Comparison of ENCODE assay signal across 15 cellular contexts in the genomic region with DNA sequence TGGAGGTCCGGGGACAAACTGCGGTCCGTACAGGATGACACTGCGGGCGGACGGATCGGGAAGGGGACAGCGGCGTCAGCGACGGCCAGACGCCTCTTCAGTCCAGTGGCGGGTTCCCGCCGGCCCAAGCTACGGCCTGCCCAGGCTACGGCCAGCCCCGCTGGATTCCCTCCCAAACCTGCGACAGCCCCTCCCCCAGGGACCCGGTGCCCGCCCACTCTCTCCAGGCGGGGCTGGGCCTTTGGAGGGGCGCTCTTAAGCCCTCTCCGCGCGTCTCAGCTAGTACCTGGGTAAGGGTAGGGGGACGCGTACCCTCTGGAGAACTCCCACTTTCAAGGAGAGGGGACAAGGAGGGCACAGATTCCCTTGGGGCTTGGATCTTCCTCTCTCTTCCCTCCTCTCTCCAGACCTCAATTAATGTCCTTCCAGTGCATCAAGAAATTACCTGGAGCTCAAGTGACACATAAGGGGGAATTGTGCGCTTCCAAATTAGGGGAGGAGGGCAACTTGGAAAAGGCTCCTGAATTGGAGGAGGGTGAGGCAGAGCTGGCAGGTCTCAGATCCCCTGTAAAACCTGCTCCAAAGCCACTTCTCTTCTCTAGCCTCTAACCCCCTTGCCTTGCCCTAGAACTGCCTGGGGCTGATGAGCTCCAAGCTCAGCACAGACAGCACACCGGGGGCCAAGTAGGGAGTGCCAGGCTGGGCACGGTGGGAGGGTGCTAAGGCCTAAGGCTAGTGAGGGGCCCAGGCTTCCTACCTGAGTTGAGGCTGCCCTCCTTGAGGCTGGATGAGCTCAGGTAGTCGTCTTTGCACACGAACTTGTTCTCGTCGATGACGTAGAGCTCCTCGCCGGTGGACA. TPM values are rescaled to one million over a fixed set of nuclear protein-coding genes. Genes with fewer than 3 reads are reported as not detected.
DNase-seq lines count a peak whose midpoint lies in the region; ATAC-seq and TF ChIP-seq lines count a peak whose summit lies in the region.
"Had no signal": no experiment of that assay in that cellular context is flagged by ENCODE, and none has a peak within 500 bp of the region (broad histone marks: within the 10 kb centered on the region; RNA-seq: fewer than 3 reads in every experiment).

No MANE protein-coding gene starts in this region.

- H3K27me3 ChIP-seq in Caco-2 (replicated peaks; ENCODE audit: control insufficient read depth, insufficient read depth, low read length): peaks cover 5% of the 10 kb centered on the region

- CTCF ChIA-PET in Caco-2 (lab: Charles Lee): interaction anchor here (0.7 kb wide), 1 partner anchor 512 kb away, joined by 3 read pairs; no protein-coding TSS in a partner anchor

- no peaks in the 10 kb centered on the region for H3K36me3 ChIP-seq in Caco-2 (ENCODE audit: control insufficient read depth, insufficient read depth, low read length)
- H3K36me3 ChIP-seq: gastrocnemius medialis, spleen had no signal

- intact Hi-C loops in Caco-2 (cut with micrococcal nuclease; ENCODE audit: unreplicated experiment): loop anchor here (10.0 kb wide), 1 partner anchor 126 kb away; no protein-coding TSS in a partner anchor

- peak overlapping the region; percentile 55 for H3K4me3 ChIP-seq in Caco-2 (ENCODE audit: low read depth, low read length)

- H3K27me3 Mint-ChIP-seq in Caco-2 (ENCODE audit: insufficient read depth, unreplicated experiment): peaks cover 34% of the 10 kb centered on the region
- peaks cover 52 to 90% (median 71%) of the 10 kb centered on the region in 3 donors for H3K27me3 Mint-ChIP-seq in naive B cell

- POLR2A ChIA-PET in Caco-2 (lab: Charles Lee): no interaction called here

- H3K4me1 Mint-ChIP-seq in Caco-2 (ENCODE audit: low read depth, unreplicated experiment) (peaks cover 7% of the 10 kb centered on the region), naive B cell (peaks cover 29 to 39% (median 32%) of the 10 kb centered on the region in 3 donors)

- H3K9me3 Mint-ChIP-seq in Caco-2 (ENCODE audit: unreplicated experiment): no peaks in the 10 kb centered on the region
- H3K9me3 Mint-ChIP-seq in naive B cell: peaks cover 0 to 6% (median 3%) of the 10 kb centered on the region in 7 donors
- H3K9me3 Mint-ChIP-seq: activated T-cell treated with anti-CD3 and anti-CD28 coated beads, Interleukin-2, amount 50 U/mL, for 24 hours had no signal

- in situ Hi-C loops in GM13976 (cut with MboI; ENCODE audit: low sequenced_read_pairs, unreplicated experiment): loop anchor here (25.0 kb wide), 2 partner anchors 444 to 944 kb away; partner anchors contain the start of gene TBX5

- DNase-seq in Caco-2 (no peak), GM13976 (ENCODE audit: low spot score) (peak; percentile 25), ecto neural progenitor cell (ENCODE audit: low spot score) (peak; percentile 84), naive B cell (no peak), COLO668 (lab: John Stamatoyannopoulos, UW; ENCODE audit: unreplicated experiment) (no peak), NCI-H2227 (lab: John Stamatoyannopoulos, UW; ENCODE audit: unreplicated experiment) (no peak), amygdala (lab: John Stamatoyannopoulos, UW) (no peak)
- DNase-seq: activated T-cell treated with anti-CD3 and anti-CD28 coated beads, Interleukin-2, amount 50 U/mL, for 24 hours; cerebellar nuclear complex; gastrocnemius medialis; GDM1; NCI-H69; posterior cingulate gyrus; spleen had no signal

- no TSS peak for BruUV-seq in Caco-2 (replicated peaks; lab: Mats Ljungman, UMichigan)

- no peak for ATAC-seq in naive B cell (ENCODE audit: low read depth in 2 of 2)
- ATAC-seq: gastrocnemius medialis had no signal

- H3K27ac Mint-ChIP-seq in Caco-2 (ENCODE audit: unreplicated experiment): no peak overlapping the region
- peak overlapping the region in 2 of 6 donors; percentile 80 to 83 for H3K27ac Mint-ChIP-seq in naive B cell
- H3K27ac Mint-ChIP-seq: activated T-cell treated with anti-CD3 and anti-CD28 coated beads, Interleukin-2, amount 50 U/mL, for 24 hours had no signal

- no peaks in the 10 kb centered on the region for H3K9me3 ChIP-seq in Caco-2
- H3K9me3 ChIP-seq: gastrocnemius medialis, spleen had no signal

- TF ChIP-seq CTCF in Caco-2 (IDR thresholded peaks at IDR 0.05; ENCODE audit: insufficient read depth in 1 of 2, low read depth in 1 of 2, low read length in 1 of 2, severe bottlenecking in 1 of 2, unreplicated experiment in 1 of 2): no peak
- no peak for TF ChIP-seq CTCF in GM13976 (IDR thresholded peaks at IDR 0.05; ENCODE audit: borderline replicate concordance, control extremely low read depth, extremely low read depth, insufficient read depth, missing control alignments)

- H3K4me1 ChIP-seq in Caco-2: peaks cover 11% of the 10 kb centered on the region; the same call in 1 of the 2 replicates

- H3K4me3 Mint-ChIP-seq in Caco-2 (ENCODE audit: unreplicated experiment) (peak overlapping the region; percentile 80), naive B cell (peak overlapping the region in 6 of 8 donors; percentile 7 to 82 (median 53))

- H3K36me3 Mint-ChIP-seq in Caco-2 (ENCODE audit: insufficient read depth, unreplicated experiment) (no peaks in the 10 kb centered on the region), naive B cell (peaks cover 7 to 8% of the 10 kb centered on the region in 2 donors)

RNA-seq across cellular contexts. Expression of gene LHX5, which starts 3.1 kb away (rescaled TPM):
- total RNA-seq in Caco-2 (2022): 0.25 and 0.30 TPM in 2 replicates
- not detected for polyA plus RNA-seq in naive B cell (ENCODE audit: low read depth in 6 of 6)
- total RNA-seq: gastrocnemius medialis, mononuclear cell, spleen had no signal
- polyA plus RNA-seq: spleen had no signal

RNA-seq across cellular contexts. Expression of gene SDSL, which starts 46.4 kb away (rescaled TPM):
- total RNA-seq in Caco-2 (2022): 4.0 and 4.5 TPM in 2 replicates
- polyA plus RNA-seq in naive B cell (ENCODE audit: low read depth in 6 of 6): under 1 TPM in 2 of 6 donors, not detected in 4; 0.27 to 0.68 TPM

Comparison
In these comparisons a context has a peak if more than half of its experiments do, and no peak if none do; other contexts are left out.
1. DNase-seq: peak in GM13976 (single experiment) and ecto neural progenitor cell (single experiment); none in Caco-2 (0 of 2), naive B cell (single experiment), COLO668 (single experiment), NCI-H2227 (single experiment) and amygdala (0 of 56).